Comparison of ENCODE assay signal across 8 cellular contexts in genomic region chr22:37316875-37317371, GRCh38. TPM values are rescaled to one million over a fixed set of nuclear protein-coding genes. Genes with fewer than 3 reads are reported as not detected.
A peak's percentile ranks its signal among the peaks of the same experiment; 100 is the strongest.
DNase-seq lines count a peak whose midpoint lies in the region; ATAC-seq, FAIRE-seq and TF ChIP-seq lines count a peak whose summit lies in the region.

No MANE protein-coding gene starts in this region.

- no peak overlapping the region; the same call in 1 of the 2 replicates for H3K27ac Mint-ChIP-seq in GM23338
- no peak overlapping the region for H3K27ac Mint-ChIP-seq in activated CD8-positive, alpha-beta T cell treated with anti-CD3 and anti-CD28 coated beads for 36 hours

- TF ChIP-seq RAD21 in H1 (IDR thresholded peaks at IDR 0.05 in 1 of 2, conservative IDR thresholded peaks at IDR 0.05 in 1 of 2; ENCODE audit: low read depth in 2 of 2, low read length in 2 of 2): peak; percentile 98 to 99

- no peak overlapping the region for H3K27ac ChIP-seq in GM23338 (ENCODE audit: low read depth)
- H3K27ac ChIP-seq in H1 (ENCODE audit: low read depth, low read length): no peak overlapping the region
- H3K27ac ChIP-seq in mesendoderm (ENCODE audit: low read depth, low read length): no peak overlapping the region

- peaks cover 15% of the 10 kb centered on the region for H3K27me3 Mint-ChIP-seq in GM23338 (ENCODE audit: insufficient read depth, low read depth, poor library complexity)
- no peaks in the 10 kb centered on the region for H3K27me3 Mint-ChIP-seq in activated CD8-positive, alpha-beta T cell treated with anti-CD3 and anti-CD28 coated beads for 36 hours

- no peak overlapping the region for H4K91ac ChIP-seq in H1 (replicated peaks; ENCODE audit: insufficient read length, low read length)

- no peak for TF ChIP-seq EP300 in H1 (IDR thresholded peaks at IDR 0.05; ENCODE audit: borderline replicate concordance in 1 of 2, low read depth in 2 of 2, low read length in 2 of 2)

- TF ChIP-seq POLR2A in H1 (IDR thresholded peaks at IDR 0.05; ENCODE audit: control extremely low read depth in 1 of 2, low read depth in 2 of 2, low read length in 2 of 2): no peak

- H2AK5ac ChIP-seq in H1 (ENCODE audit: low read depth, low read length): no peak overlapping the region
- H2AK5ac ChIP-seq in mesendoderm (ENCODE audit: low read length): no peak overlapping the region

- no peaks in the 10 kb centered on the region for H3F3A ChIP-seq in GM23338 (replicated peaks; ENCODE audit: low read depth)

- no peak overlapping the region for H3K18ac ChIP-seq in H1 (ENCODE audit: extremely low read depth, low read length)
- H3K18ac ChIP-seq in mesendoderm (ENCODE audit: low read length): no peak overlapping the region

- H3K4me3 Mint-ChIP-seq in GM23338: no peak overlapping the region
- H3K4me3 Mint-ChIP-seq in activated CD8-positive, alpha-beta T cell treated with anti-CD3 and anti-CD28 coated beads for 36 hours: no peak overlapping the region

- H2BK12ac ChIP-seq in H1 (ENCODE audit: low read depth, low read length): no peak overlapping the region

- H3K4me3 ChIP-seq in BE2C (ENCODE audit: low read depth, low read length) (no peak overlapping the region), GM23338 (no peak overlapping the region), H1 (ENCODE audit: extremely low read depth in 1 of 4, insufficient read depth in 2 of 4, low read depth in 3 of 4, low read length in 4 of 4) (no peak overlapping the region), mesendoderm (ENCODE audit: low read length) (no peak overlapping the region)

- no peaks in the 10 kb centered on the region for H3K36me3 Mint-ChIP-seq in GM23338 (ENCODE audit: low read depth)
- H3K36me3 Mint-ChIP-seq in activated CD8-positive, alpha-beta T cell treated with anti-CD3 and anti-CD28 coated beads for 36 hours (ENCODE audit: low read depth): peaks cover 5% of the 10 kb centered on the region

- DNase-seq in BE2C: peak; percentile 78
- peak; percentile 87 for DNase-seq in GM23338 (ENCODE audit: low spot score)
- DNase-seq in NCI-H82 treated with DMSO at 0.1 percent for 48 hours (lab: John Stamatoyannopoulos, UW; ENCODE audit: unreplicated experiment): peak; percentile 16
- peak; percentile 82 for DNase-seq in activated CD8-positive, alpha-beta T cell treated with anti-CD3 and anti-CD28 coated beads for 36 hours
- DNase-seq in H1 (ENCODE audit: low read depth in 1 of 2, low spot score in 2 of 2): peak; percentile 34 to 85
- peak; percentile 87 for DNase-seq in mesendoderm
- DNase-seq in stimulated activated CD8-positive, alpha-beta memory T cell treated with anti-CD3 and anti-CD28 coated beads, Interleukin-15, amount 100 ng/mL, for 48 hours (ENCODE audit: low read depth in 2 of 2): peak; percentile 52 to 57

- H3K9me3 Mint-ChIP-seq in GM23338: no peaks in the 10 kb centered on the region
- no peaks in the 10 kb centered on the region for H3K9me3 Mint-ChIP-seq in activated CD8-positive, alpha-beta T cell treated with anti-CD3 and anti-CD28 coated beads for 36 hours

- H3K9me3 ChIP-seq in BE2C (no peaks in the 10 kb centered on the region), H1 (ENCODE audit: insufficient read depth in 2 of 2, low read depth in 1 of 2, low read length in 1 of 2) (no peaks in the 10 kb centered on the region)

- no peak for FAIRE-seq in H1 (lab: Jason Lieb, UNC)

- 0 out of 2 replicates have a peak overlapping the region, but pooled peaks have one; percentile 13 for H2BK20ac ChIP-seq in H1 (ENCODE audit: low read length)

- CTCF ChIA-PET in activated CD8-positive, alpha-beta T cell treated with anti-CD3 and anti-CD28 coated beads for 36 hours (lab: Charles Lee): interaction anchor here (0.6 to 5.6 kb wide), 44 partner anchors 8 to 275 kb away, joined by 3 to 98 read pairs (median 4); partner anchors contain the start of gene CYTH4
- CTCF ChIA-PET in H1 (lab: Charles Lee; ENCODE audit: partially characterized antibody): interaction anchor here (0.6 to 6.1 kb wide), 57 partner anchors 8 to 276 kb away, joined by 3 to 119 read pairs (median 4); partner anchors contain the start of genes CYTH4, ELFN2 and MFNG

- H3K14ac ChIP-seq in H1 (ENCODE audit: insufficient read length): no peak overlapping the region

- no peaks in the 10 kb centered on the region for H3K23me2 ChIP-seq in H1 (ENCODE audit: low read depth, low read length)

- TF ChIP-seq CTCF in BE2C (IDR thresholded peaks at IDR 0.05; ENCODE audit: low read depth, low read length): peak; percentile 93
- TF ChIP-seq CTCF in GM23338 (conservative IDR thresholded peaks at IDR 0.05; ENCODE audit: low read depth in 2 of 2): peak; percentile 88 to 99
- peak; percentile 95 for TF ChIP-seq CTCF in activated CD8-positive, alpha-beta T cell treated with anti-CD3 and anti-CD28 coated beads for 36 hours (IDR thresholded peaks at IDR 0.05)
- TF ChIP-seq CTCF in H1 (IDR thresholded peaks at IDR 0.05; ENCODE audit: control extremely low read depth in 1 of 3, insufficient read depth in 1 of 3, low read depth in 1 of 3, low read length in 3 of 3): peak; percentile 95 to 99 (median 96)

- H4K20me1 ChIP-seq in GM23338 (replicated peaks; ENCODE audit: insufficient read depth) (no peaks in the 10 kb centered on the region), H1 (replicated peaks in 1 of 2; ENCODE audit: control insufficient read depth in 1 of 2, insufficient read depth in 2 of 2, low read length in 2 of 2) (no peaks in the 10 kb centered on the region)

- H3K56ac ChIP-seq in H1 (replicated peaks; ENCODE audit: insufficient read length, low read depth, low read length) (no peak overlapping the region), mesendoderm (ENCODE audit: low read length) (no peak overlapping the region)

- 53% methylated on average over 11 of the region's 11 CpGs; no CpG with 5 or more reads in 1 of the 2 experiments for WGBS in H1 (ENCODE audit: extremely low coverage in 1 of 2, insufficient coverage in 1 of 2, insufficient read length in 1 of 2, insufficient replicate concordance in 2 of 2, low coverage in 1 of 2, low lambda C conversion rate in 2 of 2, missing lambda C conversion rate in 1 of 2), 2 experiments
- WGBS in mesendoderm (ENCODE audit: extremely low coverage, insufficient coverage, low lambda C conversion rate): no CpG with 5 or more reads among the region's 11 CpGs

- H3K27me3 ChIP-seq in BE2C: 0 out of 2 replicates have a peak, but pooled peaks cover under 1% of the 10 kb centered on the region
- H3K27me3 ChIP-seq in GM23338 (ENCODE audit: insufficient read depth): no peaks in the 10 kb centered on the region
- no peaks in the 10 kb centered on the region for H3K27me3 ChIP-seq in H1 (replicated peaks in 1 of 4; ENCODE audit: control insufficient read depth in 3 of 4, extremely low read depth in 1 of 4, insufficient read depth in 3 of 4, low read length in 3 of 4)
- no peaks in the 10 kb centered on the region for H3K27me3 ChIP-seq in mesendoderm (ENCODE audit: insufficient read depth, low read length, poor library complexity)

- H3K79me1 ChIP-seq in H1 (ENCODE audit: low read depth, low read length) (no peaks in the 10 kb centered on the region), mesendoderm (ENCODE audit: low read length) (no peaks in the 10 kb centered on the region)

- H3K36me3 ChIP-seq in BE2C (no peaks in the 10 kb centered on the region), GM23338 (ENCODE audit: insufficient read depth) (no peaks in the 10 kb centered on the region), H1 (ENCODE audit: control insufficient read depth in 2 of 4, insufficient read depth in 4 of 4, low read length in 3 of 4) (no peaks in the 10 kb centered on the region), mesendoderm (ENCODE audit: control insufficient read depth, insufficient read depth, low read length) (no peaks in the 10 kb centered on the region)

- H2AFZ ChIP-seq in GM23338: no peak overlapping the region
- H2AFZ ChIP-seq in H1 (ENCODE audit: low read length): no peak overlapping the region

- H3K4ac ChIP-seq in H1 (replicated peaks; ENCODE audit: insufficient read length, low read depth, low read length): no peak overlapping the region
- no peak overlapping the region for H3K4ac ChIP-seq in mesendoderm (ENCODE audit: low read depth, low read length)

- H3K9ac ChIP-seq in H1 (replicated peaks in 1 of 4; ENCODE audit: extremely low read depth in 1 of 4, low read depth in 3 of 4, low read length in 3 of 4): no peak overlapping the region
- H3K9ac ChIP-seq in mesendoderm (ENCODE audit: low read length): no peak overlapping the region

- no peak overlapping the region for H2BK120ac ChIP-seq in H1 (replicated peaks; ENCODE audit: low read depth, low read length)
- no peak overlapping the region for H2BK120ac ChIP-seq in mesendoderm (ENCODE audit: low read depth, low read length)

- H3K9me2 ChIP-seq in GM23338 (ENCODE audit: insufficient read depth): no peaks in the 10 kb centered on the region

- H3K4me2 ChIP-seq in GM23338 (no peak overlapping the region), H1 (ENCODE audit: insufficient read depth in 1 of 2, low read depth in 2 of 2, low read length in 2 of 2) (no peak overlapping the region), mesendoderm (ENCODE audit: low read length) (no peak overlapping the region)

- H3K23ac ChIP-seq in H1 (ENCODE audit: insufficient read length) (no peak overlapping the region), mesendoderm (ENCODE audit: low read length) (no peak overlapping the region)

- H2BK15ac ChIP-seq in H1 (ENCODE audit: low read length) (no peak overlapping the region), mesendoderm (replicated peaks; ENCODE audit: low read depth) (no peak overlapping the region)

- POLR2A ChIA-PET in activated CD8-positive, alpha-beta T cell treated with anti-CD3 and anti-CD28 coated beads for 36 hours (lab: Charles Lee): interaction anchor here (0.7 to 1.6 kb wide), 8 partner anchors 11 to 276 kb away, joined by 3 to 5 read pairs (median 3); partner anchors contain the start of gene MFNG
- POLR2A ChIA-PET in H1 (lab: Charles Lee; ENCODE audit: partially characterized antibody): interaction anchor here (0.7 to 1.0 kb wide), 2 partner anchors 24 to 109 kb away, joined by 3 to 4 read pairs; no protein-coding TSS in a partner anchor

- H3K4me1 Mint-ChIP-seq in GM23338: peaks cover 13% of the 10 kb centered on the region
- peaks cover 42% of the 10 kb centered on the region for H3K4me1 Mint-ChIP-seq in activated CD8-positive, alpha-beta T cell treated with anti-CD3 and anti-CD28 coated beads for 36 hours (ENCODE audit: low read depth)

- intact Hi-C loops in activated CD8-positive, alpha-beta T cell treated with anti-CD3 and anti-CD28 coated beads for 36 hours (cut with micrococcal nuclease): loop anchor here (2.0 to 10.0 kb wide), 2 partner anchors 140 to 248 kb away; partner anchors contain the start of gene CDC42EP1

- ATAC-seq in GM23338 (peak; percentile 89), HG03521 (IDR thresholded peaks at IDR 0.05; ENCODE audit: unreplicated experiment) (no peak)
- peak; percentile 82 for ATAC-seq in activated CD8-positive, alpha-beta T cell treated with anti-CD3 and anti-CD28 coated beads for 36 hours

- H4K8ac ChIP-seq in H1 (ENCODE audit: extremely low read depth, insufficient read depth, low read length): no peak overlapping the region
- H4K8ac ChIP-seq in mesendoderm (ENCODE audit: low read depth, low read length): no peak overlapping the region

- H4K5ac ChIP-seq in H1 (ENCODE audit: insufficient read length, low read depth, low read length) (no peak overlapping the region), mesendoderm (ENCODE audit: low read length) (no peak overlapping the region)

- H3K4me1 ChIP-seq in BE2C (no peaks in the 10 kb centered on the region), GM23338 (ENCODE audit: insufficient read depth) (no peaks in the 10 kb centered on the region), H1 (replicated peaks in 1 of 4; ENCODE audit: control insufficient read depth in 3 of 4, insufficient read depth in 4 of 4, low read length in 3 of 4) (peaks cover 0 to 6% (median 0%) of the 10 kb centered on the region in 4 experiments; a peak in 2 of 7 replicates), mesendoderm (ENCODE audit: control insufficient read depth, low read depth, low read length) (no peaks in the 10 kb centered on the region)

- H3K79me2 ChIP-seq in GM23338 (replicated peaks; ENCODE audit: insufficient read depth) (no peaks in the 10 kb centered on the region), H1 (ENCODE audit: control insufficient read depth in 1 of 2, insufficient read depth in 2 of 2, low read length in 2 of 2) (no peaks in the 10 kb centered on the region), mesendoderm (ENCODE audit: control insufficient read depth, insufficient read depth, low read length) (no peaks in the 10 kb centered on the region)

- H2BK5ac ChIP-seq in H1 (ENCODE audit: low read depth, low read length) (no peak overlapping the region), mesendoderm (ENCODE audit: low read length) (no peak overlapping the region)

RNA-seq across cellular contexts. Expression of gene CYTH4, which starts 34.6 kb away (rescaled TPM):
- polyA plus RNA-seq in BE2C (2012; ENCODE audit: insufficient read depth, insufficient read length, low read depth): 0.99 TPM
- total RNA-seq in GM23338 (2014; rRNA removed; shearing (Covaris generic)): not detected in 2 replicates
- polyA plus RNA-seq in GM23338 (2016; fragmentation: Nextera tagmentation; extraction: Ambion mirVana) (not detected in 2 replicates), H1 (2011; rRNA removed) (0.08 and 0.09 TPM in 2 replicates)
- total RNA-seq in activated CD8-positive, alpha-beta T cell treated with anti-CD3 and anti-CD28 coated beads for 36 hours: 10 to 100 TPM; 33.2 to 33.4 TPM
- not detected in 2 replicates for total RNA-seq in H1 (2021; fragmentation: NEBNext Ultra II Directional; extraction: Animal tissue kit (Norgen Biotek cat#: 25700))
- polyA plus RNA-seq in H1 (2011; cell fraction: cytosol; rRNA removed): 0.43 TPM
- polyA plus RNA-seq in H1 (2011; cell fraction: nucleus; rRNA removed): 0.16 TPM
- polyA plus RNA-seq in H1 (2012, experiment 1 of 2): 0.07 to 0.11 TPM in 2 of 4 replicates, not detected in the others
- polyA plus RNA-seq in H1 (2012, experiment 2 of 2): not detected
- polyA plus RNA-seq in H1 (2013, experiment 1 of 2): 0.02 TPM
- 0.04 TPM for polyA plus RNA-seq in H1 (2013, experiment 2 of 2)
- polyA minus RNA-seq in H1 (2011; rRNA and poly(A)+ RNA removed): 0.10 TPM in 1 of 2 replicates, not detected in the other
- not detected for polyA minus RNA-seq in H1 (2011; cell fraction: cytosol; rRNA and poly(A)+ RNA removed)
- polyA minus RNA-seq in H1 (2011; cell fraction: nucleus; rRNA and poly(A)+ RNA removed): not detected
- not detected for polyA plus RNA-seq in mesendoderm (2013, experiment 1 of 2)
- polyA plus RNA-seq in mesendoderm (2013, experiment 2 of 2): not detected

Comparison
In these comparisons a context has a peak if more than half of its experiments do, and no peak if none do; other contexts are left out.
1. DNase-seq: peak in every context shown above with its lines; median percentile 87 in GM23338; 87 in mesendoderm; 82 in activated CD8-positive, alpha-beta T cell treated with anti-CD3 and anti-CD28 coated beads for 36 hours; 78 in BE2C; 60 in H1; 54 in stimulated activated CD8-positive, alpha-beta memory T cell treated with anti-CD3 and anti-CD28 coated beads, Interleukin-15, amount 100 ng/mL, for 48 hours; 16 in NCI-H82 treated with DMSO at 0.1 percent for 48 hours.
2. RNA of gene CYTH4, which starts 34.6 kb away (total RNA-seq): 33.2 to 33.4 TPM in activated CD8-positive, alpha-beta T cell treated with anti-CD3 and anti-CD28 coated beads for 36 hours; not detected in H1 and not detected in GM23338; every median in the first group is over 10 times any median in the second.
3. Peak in every context shown above with its lines, with median percentiles within 50 percentile points of each other: CTCF ChIP-seq.